2 cellular contexts compared by ENCODE assay signal in the genomic region with DNA sequence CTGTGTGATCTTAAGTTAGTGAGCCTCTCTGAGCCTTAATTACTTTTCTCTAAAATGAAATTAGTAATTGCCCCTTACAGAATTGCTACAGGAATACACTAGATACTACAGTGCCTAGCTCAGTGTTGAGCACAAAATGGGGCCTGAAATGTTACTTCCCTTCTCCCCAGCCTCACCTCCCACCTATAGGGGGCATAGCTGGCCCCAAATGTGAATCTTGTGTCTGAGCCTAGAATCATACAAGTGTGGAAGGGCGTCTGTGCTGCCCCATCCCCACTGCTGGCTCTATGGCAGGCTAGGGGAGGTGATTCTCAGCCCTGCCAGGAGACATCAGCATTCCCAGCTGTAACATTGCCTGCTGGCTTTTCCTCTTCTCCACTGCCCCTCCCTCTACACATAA.
A peak's percentile ranks its signal among the peaks of the same experiment; 100 is the strongest.
TF ChIP-seq lines count a peak whose summit lies in the region.

No MANE protein-coding gene starts in this region.

TF ChIP-seq in H1, 55 proteins besides CTCF, POLR2A, EP300 and RAD21:
- TF ChIP-seq YY1 (IDR thresholded peaks at IDR 0.05; ENCODE audit: low read depth, low read length) (peak; percentile 55; the same call in 1 of the 2 replicates), SUZ12 (IDR thresholded peaks at IDR 0.05; ENCODE audit: low read length) (no peak), BCL11A (IDR thresholded peaks at IDR 0.05; ENCODE audit: low read depth in 2 of 2, low read length in 2 of 2) (no peak)

TF ChIP-seq in GM12891, 5 proteins besides CTCF, POLR2A, EP300 and RAD21:
- no peak for TF ChIP-seq TAF1 (IDR thresholded peaks at IDR 0.05; ENCODE audit: low read depth, low read length)
- no peak for TF ChIP-seq PAX5 (IDR thresholded peaks at IDR 0.05; ENCODE audit: insufficient read depth, low read length, severe bottlenecking)
- TF ChIP-seq POLR2AphosphoS5 (IDR thresholded peaks at IDR 0.05; ENCODE audit: low read depth, low read length): no peak
- no peak for TF ChIP-seq POU2F2 (IDR thresholded peaks at IDR 0.05; ENCODE audit: low read depth, low read length)
- no peak for TF ChIP-seq SPI1 (IDR thresholded peaks at IDR 0.05; ENCODE audit: low read depth, low read length)
